8 cellular contexts compared by ENCODE assay signal in the genomic region with DNA sequence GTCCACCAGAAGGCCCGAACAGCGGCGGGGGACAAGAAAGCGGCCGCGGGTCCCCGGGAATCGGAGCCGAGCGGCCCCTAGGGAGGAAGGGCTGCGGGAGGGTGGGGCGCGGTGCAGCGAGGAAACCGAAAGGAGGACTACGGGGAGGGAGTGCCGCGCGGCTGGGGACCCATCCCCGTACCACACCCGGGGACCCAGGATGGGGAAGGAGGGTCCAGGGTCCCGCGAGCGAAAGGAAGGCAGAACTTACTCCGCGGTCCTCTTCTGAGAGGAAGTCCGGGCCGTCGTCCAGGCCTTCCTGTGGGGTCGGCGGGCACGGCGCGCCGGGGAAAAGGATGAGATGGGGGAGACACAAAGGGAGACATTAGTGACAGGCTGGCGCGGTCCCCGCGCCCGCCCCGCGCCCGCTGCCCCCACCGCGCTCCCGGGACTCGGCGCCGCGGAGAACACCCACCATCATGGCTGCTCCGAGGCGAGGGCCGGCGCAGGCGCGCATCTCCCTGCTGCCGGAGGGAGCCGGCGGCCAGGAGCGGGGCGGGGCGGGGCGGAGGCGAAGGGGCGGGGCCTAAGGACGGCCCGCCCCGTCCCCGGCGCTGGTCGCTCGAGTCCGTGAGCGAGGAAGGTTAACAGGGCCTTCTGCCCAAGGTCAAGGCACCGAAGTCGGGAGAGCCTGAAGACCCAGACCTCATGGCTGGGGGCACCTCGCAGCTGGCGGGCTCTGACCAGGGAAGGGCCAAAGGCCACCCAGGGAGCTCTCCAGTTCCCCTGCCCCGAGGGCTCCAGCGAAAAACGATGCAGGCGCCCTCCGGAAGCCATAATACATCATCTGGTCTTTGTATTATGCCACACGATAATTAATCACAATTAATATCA. TPM values are rescaled to one million over a fixed set of nuclear protein-coding genes. Genes with fewer than 3 reads are reported as not detected.
A peak's percentile ranks its signal among the peaks of the same experiment; 100 is the strongest.
DNase-seq lines count a peak whose midpoint lies in the region; ATAC-seq, FAIRE-seq and TF ChIP-seq lines count a peak whose summit lies in the region.

Gene SNX6, minus strand, starts transcription at position 492 of the 873 bp plus-strand sequence. Its CDS starts 32 bp downstream, at position 460.

- TF ChIP-seq CTCF in AG04449 (IDR thresholded peaks at IDR 0.05; ENCODE audit: insufficient read depth, low read length, missing control alignments) (no peak), kidney (IDR thresholded peaks at IDR 0.05; ENCODE audit: borderline replicate concordance, extremely low read depth, insufficient read depth) (no peak)

- no peaks in the 10 kb centered on the region for H3K9me3 ChIP-seq in kidney (ENCODE audit: control insufficient read depth in 1 of 2, low read length in 2 of 2)

- POLR2A ChIA-PET in AG04449 (lab: Yijun Ruan, JAX): no interaction called here

- intact Hi-C loops in kidney (cut with DNase I): no loop called here

- DNase-seq in AG04449 (ENCODE audit: low read depth, low spot score): no peak
- peak; percentile 77 for DNase-seq in NCI-H2171 treated with DMSO at 0.1 percent for 48 hours (lab: John Stamatoyannopoulos, UW)
- DNase-seq in activated CD4-positive, alpha-beta T cell treated with anti-CD3 and anti-CD28 coated beads for 1 hour: peak; percentile 71
- DNase-seq in cerebellum (ENCODE audit: low spot score): peak; percentile 98
- peak; percentile 95 for DNase-seq in kidney
- peak; percentile 84 for DNase-seq in stimulated activated CD4-positive, alpha-beta T cell treated with anti-CD3 and anti-CD28 coated beads, Interleukin-15, amount 100 ng/mL, for 24 hours

- H3K9ac ChIP-seq in kidney (ENCODE audit: low read length in 2 of 2): peak within 1 kb of the TSS; percentile 57 to 94

- peaks cover 0 to 3% of the 10 kb centered on the region in 2 donors for H3K4me1 ChIP-seq in kidney (ENCODE audit: control insufficient read depth in 1 of 2, insufficient read depth in 1 of 2, low read depth in 1 of 2, low read length in 2 of 2)

- peak within 1 kb of the TSS; percentile 82 to 92 for H3K27ac ChIP-seq in kidney (ENCODE audit: low read depth in 2 of 2, low read length in 2 of 2)

- FAIRE-seq in kidney (lab: Jason Lieb, UNC): no peak

- CTCF ChIA-PET in AG04449 (lab: Yijun Ruan, JAX): interaction anchor here (0.8 to 1.0 kb wide), 3 partner anchors 9 to 14 kb away, joined by 4 to 6 read pairs (median 4); no protein-coding TSS in a partner anchor

- H3K36me3 ChIP-seq in kidney (ENCODE audit: control insufficient read depth in 1 of 2, insufficient read depth in 2 of 2, low read length in 2 of 2): no peaks in the 10 kb centered on the region

- peak; percentile 90 for ATAC-seq in GM18520 (IDR thresholded peaks at IDR 0.05; ENCODE audit: unreplicated experiment)
- peak; percentile 96 for ATAC-seq in HG03045 (IDR thresholded peaks at IDR 0.05; ENCODE audit: unreplicated experiment)

- H3K4me3 ChIP-seq in AG04449 (ENCODE audit: low read depth, low read length) (peak within 1 kb of the TSS; percentile 97), kidney (ENCODE audit: low read length in 2 of 2) (peak within 1 kb of the TSS; percentile 58 to 87)

RNA-seq across cellular contexts. Expression of gene SNX6, which starts in this region (rescaled TPM):
- total RNA-seq in cerebellum (65.1 TPM), kidney (83.2 TPM)
- polyA plus RNA-seq in kidney (ENCODE audit: insufficient read depth, low read depth, low replicate concordance): 46.1 TPM
